Comparison of ENCODE assay signal across 18 cellular contexts in the genomic region with DNA sequence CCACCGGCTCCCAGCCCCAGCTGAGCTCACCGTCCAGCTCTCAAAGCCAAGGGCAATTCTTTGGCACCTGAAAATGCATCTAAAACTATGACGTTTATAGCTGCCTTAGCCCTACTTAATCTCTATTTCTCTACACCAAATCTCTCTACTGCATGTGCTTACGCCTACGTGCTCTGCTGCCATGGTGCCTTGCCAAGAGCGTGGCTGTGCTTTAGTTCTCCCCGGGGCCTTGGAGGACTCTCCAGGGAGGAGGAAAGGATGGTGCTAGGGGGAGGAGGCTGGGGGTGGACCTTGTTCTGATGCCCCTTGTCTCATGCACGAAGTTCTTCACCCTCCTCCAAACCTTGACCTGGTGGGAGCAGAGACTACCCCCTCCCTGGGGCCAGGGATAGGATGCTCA.
"Had no signal": no experiment of that assay in that cellular context is flagged by ENCODE, and none has a peak within 500 bp of the region (broad histone marks: within the 10 kb centered on the region; RNA-seq: fewer than 3 reads in every experiment).

No MANE protein-coding gene starts in this region.

- H3K4me3 Mint-ChIP-seq: activated CD8-positive, alpha-beta T cell treated with anti-CD3 and anti-CD28 coated beads, Interleukin-2, amount 10 ng/mL, durations not matched to agents 7 days and 5 days; activated naive CD8-positive, alpha-beta T cell treated with anti-CD3 and anti-CD28 coated beads for 36 hours; activated T-cell treated with anti-CD3 and anti-CD28 coated beads, Interleukin-2, amount 50 U/mL, for 72 hours had no signal

- DNase-seq: activated CD4-positive, alpha-beta T cell treated with anti-CD3 and anti-CD28 coated beads for 48 hours; activated CD8-positive, alpha-beta memory T cell treated with anti-CD3 and anti-CD28 coated beads, Interleukin-2, amount 50 U/mL, for 4 hours; activated CD8-positive, alpha-beta T cell treated with anti-CD3 and anti-CD28 coated beads, Interleukin-2, amount 10 ng/mL, durations not matched to agents 7 days and 5 days; activated gamma-delta T cell; activated naive CD8-positive, alpha-beta T cell treated with anti-CD3 and anti-CD28 coated beads for 36 hours; activated T-cell treated with anti-CD3 and anti-CD28 coated beads, Interleukin-2, amount 50 U/mL, for 72 hours; body of pancreas; cerebellar nuclear complex; mammary epithelial cell; naive thymus-derived CD8-positive, alpha-beta T cell; right lobe of liver; stomach; T-helper 2 cell; testis; upper lobe of left lung had no signal

- H3K27me3 Mint-ChIP-seq: activated naive CD8-positive, alpha-beta T cell treated with anti-CD3 and anti-CD28 coated beads for 36 hours; naive thymus-derived CD8-positive, alpha-beta T cell had no signal

- ATAC-seq: activated CD8-positive, alpha-beta T cell treated with anti-CD3 and anti-CD28 coated beads, Interleukin-2, amount 10 ng/mL, durations not matched to agents 7 days and 5 days; activated T-cell treated with anti-CD3 and anti-CD28 coated beads, Interleukin-2, amount 50 U/mL, for 72 hours; body of pancreas; gastroesophageal sphincter; naive thymus-derived CD8-positive, alpha-beta T cell; psoas muscle; right lobe of liver had no signal

- H3K9me3 Mint-ChIP-seq: activated T-cell treated with anti-CD3 and anti-CD28 coated beads, Interleukin-2, amount 50 U/mL, for 72 hours had no signal

- H3K36me3 ChIP-seq: right lobe of liver had no signal

- H3K4me3 ChIP-seq: body of pancreas, gastroesophageal sphincter, psoas muscle, right lobe of liver, smooth muscle cell, stomach, testis, upper lobe of left lung had no signal

- H3K27ac Mint-ChIP-seq: activated CD8-positive, alpha-beta T cell treated with anti-CD3 and anti-CD28 coated beads, Interleukin-2, amount 10 ng/mL, durations not matched to agents 7 days and 5 days; activated T-cell treated with anti-CD3 and anti-CD28 coated beads, Interleukin-2, amount 50 U/mL, for 72 hours had no signal

- H3K27me3 ChIP-seq: body of pancreas, right lobe of liver, testis, upper lobe of left lung had no signal
